27 cellular contexts compared by ENCODE assay signal in genomic region chr9:37253377-37253937, GRCh38.
"Had no signal": no experiment of that assay in that cellular context is flagged by ENCODE, and none has a peak within 500 bp of the region (broad histone marks: within the 10 kb centered on the region; RNA-seq: fewer than 3 reads in every experiment).

No MANE protein-coding gene starts in this region.

- H3K4me3 Mint-ChIP-seq: activated B cell treated with CpG ODN at 0.5 μM for 24 hours; activated naive CD4-positive, alpha-beta T cell treated with anti-CD3 and anti-CD28 coated beads for 36 hours; activated naive CD8-positive, alpha-beta T cell treated with anti-CD3 and anti-CD28 coated beads, Interleukin-2, amount 10 ng/mL, durations not matched to agents 7 days and 5 days; activated T-cell treated with anti-CD3 and anti-CD28 coated beads, Interleukin-2, amount 50 U/mL, for 4 hours; endodermal cell; naive thymus-derived CD8-positive, alpha-beta T cell; T-helper 1 cell treated with Interleukin-12 subunit alpha and Interleukin-12 subunit beta and Interleukin-4 antibody, amounts not matched to agents 30 μg/mL and 1 μg/mL, for 36 hours had no signal

- FAIRE-seq: bronchial epithelial cell had no signal

- H3K9me3 ChIP-seq: colonic mucosa, gastroesophageal sphincter, heart left ventricle, left lung, sigmoid colon, testis, vagina had no signal

- H3K9me3 Mint-ChIP-seq: activated B cell treated with CpG ODN at 0.5 μM for 24 hours; activated naive CD4-positive, alpha-beta T cell treated with anti-CD3 and anti-CD28 coated beads for 36 hours; endodermal cell had no signal

- H3K27me3 ChIP-seq: colonic mucosa, gastroesophageal sphincter, heart left ventricle, left lung, sigmoid colon, testis, vagina had no signal

- DNase-seq: activated B cell treated with CpG ODN at 0.5 μM for 24 hours; activated CD4-positive, alpha-beta T cell treated with anti-CD3 and anti-CD28 coated beads, Interleukin-2, amount 50 U/mL, for 1 hour; activated CD8-positive, alpha-beta memory T cell treated with anti-CD3 and anti-CD28 coated beads, Interleukin-2, amount 50 U/mL, for 4 hours; activated effector memory CD4-positive, alpha-beta T cell treated with Interleukin-2 at 50 U/mL for 16 hours; activated naive CD4-positive, alpha-beta T cell treated with anti-CD3 and anti-CD28 coated beads for 36 hours; activated naive CD8-positive, alpha-beta T cell treated with anti-CD3 and anti-CD28 coated beads, Interleukin-2, amount 10 ng/mL, durations not matched to agents 7 days and 5 days; activated T-cell treated with anti-CD3 and anti-CD28 coated beads, Interleukin-2, amount 50 U/mL, for 4 hours; amygdala; colonic mucosa; endodermal cell; heart left ventricle; left lung; naive thymus-derived CD8-positive, alpha-beta T cell; retina; sigmoid colon; stimulated activated CD4-positive, alpha-beta T cell treated with anti-CD3 and anti-CD28 coated beads, Interleukin-2, amount 100 ng/mL, for 48 hours; stimulated activated CD8-positive, alpha-beta memory T cell treated with anti-CD3 and anti-CD28 coated beads, Interleukin-4, amount 100 ng/mL, for 48 hours; stimulated activated naive CD4-positive, alpha-beta T cell; T1000; testis; trophoblast cell had no signal

- H3K27me3 Mint-ChIP-seq: activated B cell treated with CpG ODN at 0.5 μM for 24 hours; activated naive CD8-positive, alpha-beta T cell treated with anti-CD3 and anti-CD28 coated beads, Interleukin-2, amount 10 ng/mL, durations not matched to agents 7 days and 5 days; naive thymus-derived CD8-positive, alpha-beta T cell had no signal

- H3K4me3 ChIP-seq: colonic mucosa, gastroesophageal sphincter, heart left ventricle, left lung, lung, sigmoid colon, testis, vagina had no signal

- H3K36me3 ChIP-seq: colonic mucosa had no signal

- ATAC-seq: gastroesophageal sphincter; heart left ventricle; left lung; naive thymus-derived CD8-positive, alpha-beta T cell had no signal

- H3K27ac ChIP-seq: colonic mucosa, gastroesophageal sphincter, heart left ventricle, left lung, sigmoid colon, testis, vagina had no signal

- H3K4me1 ChIP-seq: colonic mucosa, gastroesophageal sphincter, left lung, sigmoid colon, testis, vagina had no signal

- H3K27ac Mint-ChIP-seq: activated naive CD4-positive, alpha-beta T cell treated with anti-CD3 and anti-CD28 coated beads for 36 hours; activated naive CD8-positive, alpha-beta T cell treated with anti-CD3 and anti-CD28 coated beads, Interleukin-2, amount 10 ng/mL, durations not matched to agents 7 days and 5 days; endodermal cell; naive thymus-derived CD8-positive, alpha-beta T cell; progenitor cell of endocrine pancreas; T-helper 1 cell treated with Interleukin-12 subunit alpha and Interleukin-12 subunit beta and Interleukin-4 antibody, amounts not matched to agents 30 μg/mL and 1 μg/mL, for 36 hours had no signal
